Comparison of ENCODE assay signal across 1 cellular context in genomic region chr22:38260760-38261477, GRCh38.
A peak's percentile ranks its signal among the peaks of the same experiment; 100 is the strongest.
TF ChIP-seq lines count a peak whose summit lies in the region.

No MANE protein-coding gene starts in this region.

TF ChIP-seq in GM12878, 131 proteins besides CTCF, POLR2A, EP300 and RAD21:
- peak; percentile 63; the same call in 1 of the 2 replicates for TF ChIP-seq EED (IDR thresholded peaks at IDR 0.05; ENCODE audit: low read depth)
- no peak for TF ChIP-seq IRF4 (IDR thresholded peaks at IDR 0.05; ENCODE audit: low read depth, low read length)
TF ChIP-seq in GM12878: peak in this region for 1.
